In genomic region chr9:85036503-85036902, GRCh38 we compare ENCODE assay signal across 19 cellular contexts.
"Had no signal": no experiment of that assay in that cellular context is flagged by ENCODE, and none has a peak within 500 bp of the region (broad histone marks: within the 10 kb centered on the region; RNA-seq: fewer than 3 reads in every experiment).

No MANE protein-coding gene starts in this region.

- H3K27me3 ChIP-seq: gastrocnemius medialis had no signal

- H3K36me3 Mint-ChIP-seq: immature natural killer cell had no signal

- H3K4me3 ChIP-seq: coronary artery, esophagus squamous epithelium, gastrocnemius medialis, heart right ventricle, left lung, lower lobe of right lung had no signal

- H3K9me3 Mint-ChIP-seq: immature natural killer cell had no signal

- H3K4me3 Mint-ChIP-seq: immature natural killer cell, mesothelial cell of epicardium had no signal

- DNase-seq: dermis blood vessel endothelial cell; effector memory CD4-positive, alpha-beta T cell; esophagus squamous epithelium; foreskin fibroblast; foreskin melanocyte; gastrocnemius medialis; glutamatergic neuron; head of caudate nucleus; heart right ventricle; hypothalamus; immature natural killer cell; islet precursor cell; kidney; left lung; left ventricle myocardium superior; lower lobe of right lung; mesenchymal stem cell had no signal

- H3K27ac ChIP-seq: coronary artery, esophagus squamous epithelium, gastrocnemius medialis, heart right ventricle, left lung, lower lobe of right lung had no signal

- ATAC-seq: gastrocnemius medialis, heart right ventricle, left lung, left ventricle myocardium superior, lower lobe of right lung had no signal

- H3K9me3 ChIP-seq: esophagus squamous epithelium, gastrocnemius medialis, lower lobe of right lung had no signal

- H3K4me1 Mint-ChIP-seq: immature natural killer cell had no signal

- H3K4me1 ChIP-seq: esophagus squamous epithelium, gastrocnemius medialis, heart right ventricle, left lung, lower lobe of right lung had no signal

- H3K27ac Mint-ChIP-seq: immature natural killer cell, mesothelial cell of epicardium had no signal

- H3K36me3 ChIP-seq: esophagus squamous epithelium, gastrocnemius medialis, heart right ventricle, left lung, lower lobe of right lung had no signal
